Comparison of ENCODE assay signal across 21 cellular contexts in the genomic region with DNA sequence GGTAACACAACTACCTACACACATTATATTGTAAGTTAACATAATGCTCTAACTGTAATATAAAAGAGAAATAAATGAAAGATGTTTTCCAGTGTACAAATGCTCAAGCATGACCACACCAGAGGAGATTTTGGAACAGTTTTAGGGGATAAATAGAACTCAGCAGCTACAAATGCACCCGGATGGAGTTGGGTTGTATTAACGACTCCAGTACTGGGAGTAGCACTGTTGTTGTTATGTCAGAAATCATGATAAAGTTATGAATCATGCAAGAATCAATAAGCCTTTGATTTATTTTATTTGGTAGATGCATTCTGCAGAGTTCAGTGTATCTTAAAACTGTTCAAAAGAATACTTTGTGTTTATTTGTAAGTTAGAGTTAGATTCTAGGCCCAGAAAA.
DNase-seq lines count a peak whose midpoint lies in the region; ATAC-seq, FAIRE-seq and TF ChIP-seq lines count a peak whose summit lies in the region.
"Had no signal": no experiment of that assay in that cellular context is flagged by ENCODE, and none has a peak within 500 bp of the region (broad histone marks: within the 10 kb centered on the region; RNA-seq: fewer than 3 reads in every experiment).

No MANE protein-coding gene starts in this region.

- peak overlapping the region; percentile 87 for H3K27ac ChIP-seq in left ventricle myocardium inferior (replicated peaks)
- no peak overlapping the region for H3K27ac ChIP-seq in osteoblast (ENCODE audit: low read depth, low read length)
- H3K27ac ChIP-seq in subcutaneous abdominal adipose tissue (ENCODE audit: low read depth, low read length), result peak overlapping the region; percentile 66
- H3K27ac ChIP-seq: BLaER1 treated with 17β-estradiol and CSF1 and Interleukin-3, amounts not matched to agents 10 nM and 100 nM had no signal

- FAIRE-seq in HTR-8/SVneo (lab: Jason Lieb, UNC), result no peak
- FAIRE-seq: GM19239, H54 had no signal

- DNase-seq in left ventricle myocardium inferior, result no peak
- DNase-seq in Right ventricle myocardium superior, result no peak
- DNase-seq in osteoblast (ENCODE audit: insufficient read length, low spot score, missing footprints), result peak; percentile 49
- DNase-seq in HTR-8/SVneo (ENCODE audit: insufficient read length, low spot score), result no peak
- DNase-seq: 8988T; Caco-2; CD4-positive, alpha-beta memory T cell; DMS53; GF-D8; NCI-H1694; NCI-H2081; NCI-H2171; NCI-H524 treated with DMSO at 0.1 percent for 48 hours; NCI-H82 had no signal

- no peak overlapping the region for H3K9ac ChIP-seq in subcutaneous abdominal adipose tissue (ENCODE audit: low read length in 5 of 5)
- H3K9ac ChIP-seq: BLaER1 treated with 17β-estradiol and CSF1 and Interleukin-3, amounts not matched to agents 10 nM and 100 nM had no signal

- no peaks in the 10 kb centered on the region for H4K20me1 ChIP-seq in osteoblast (ENCODE audit: insufficient read depth, low read length)
- H4K20me1 ChIP-seq: BLaER1 treated with 17β-estradiol and CSF1 and Interleukin-3, amounts not matched to agents 10 nM and 100 nM had no signal

- no peak overlapping the region for H2AFZ ChIP-seq in osteoblast (ENCODE audit: low read length)

- ATAC-seq in Right ventricle myocardium superior (ENCODE audit: poor library complexity) (no peak), GM19328 (IDR thresholded peaks at IDR 0.05; ENCODE audit: unreplicated experiment) (no peak), GM21423 (IDR thresholded peaks at IDR 0.05; ENCODE audit: unreplicated experiment) (no peak)
- ATAC-seq: Right ventricle myocardium inferior had no signal

- intact Hi-C loops in left ventricle myocardium inferior (cut with micrococcal nuclease) (loop anchor here (10.0 kb wide), 1 partner anchor 128 kb away; a partner anchor contains a TSS), Right ventricle myocardium superior (cut with DNase I) (no loop called here)

- peaks cover 71% of the 10 kb centered on the region for H3K4me1 ChIP-seq in left ventricle myocardium inferior
- H3K4me1 ChIP-seq in osteoblast (ENCODE audit: insufficient read depth, low read length), result peaks cover 5% of the 10 kb centered on the region
- peaks cover 0 to 50% (median 36%) of the 10 kb centered on the region in 5 donors for H3K4me1 ChIP-seq in subcutaneous abdominal adipose tissue (ENCODE audit: control insufficient read depth in 5 of 5, insufficient read depth in 5 of 5, low read length in 5 of 5)
- H3K4me1 ChIP-seq: Caco-2 had no signal

- H3K27me3 ChIP-seq in left ventricle myocardium inferior (ENCODE audit: low read depth) (no peaks in the 10 kb centered on the region), osteoblast (ENCODE audit: insufficient read depth, low read length) (no peaks in the 10 kb centered on the region), subcutaneous abdominal adipose tissue (ENCODE audit: control insufficient read depth in 5 of 5, insufficient read depth in 4 of 5, low read length in 5 of 5) (no peaks in the 10 kb centered on the region)
- H3K27me3 ChIP-seq: BLaER1 treated with 17β-estradiol and CSF1 and Interleukin-3, amounts not matched to agents 10 nM and 100 nM had no signal

- TF ChIP-seq CTCF in left ventricle myocardium inferior (IDR thresholded peaks at IDR 0.05; ENCODE audit: borderline replicate concordance) (no peak), osteoblast (IDR thresholded peaks at IDR 0.05; ENCODE audit: extremely low read depth, low read depth, low read length) (no peak)

- H3K36me3 ChIP-seq in left ventricle myocardium inferior, result peaks cover 16% of the 10 kb centered on the region
- peaks cover 18% of the 10 kb centered on the region for H3K36me3 ChIP-seq in osteoblast (ENCODE audit: insufficient read depth, low read length)
- peaks cover 9 to 17% (median 10%) of the 10 kb centered on the region in 5 donors for H3K36me3 ChIP-seq in subcutaneous abdominal adipose tissue (ENCODE audit: control insufficient read depth in 5 of 5, insufficient read depth in 5 of 5, low read length in 5 of 5)

- no peaks in the 10 kb centered on the region for H3K9me3 ChIP-seq in left ventricle myocardium inferior (replicated peaks)
- H3K9me3 ChIP-seq in osteoblast (ENCODE audit: low read depth, low read length), result no peaks in the 10 kb centered on the region
- H3K9me3 ChIP-seq in subcutaneous abdominal adipose tissue (ENCODE audit: control insufficient read depth in 5 of 5, low read length in 5 of 5), result no peaks in the 10 kb centered on the region
- H3K9me3 ChIP-seq: BLaER1 treated with 17β-estradiol and CSF1 and Interleukin-3, amounts not matched to agents 10 nM and 100 nM; Caco-2 had no signal

- no peaks in the 10 kb centered on the region for H3K79me2 ChIP-seq in osteoblast (ENCODE audit: insufficient read depth, low read length)

- H3K4me3 ChIP-seq in left ventricle myocardium inferior (no peak overlapping the region), osteoblast (ENCODE audit: insufficient read depth, low read length) (no peak overlapping the region), subcutaneous abdominal adipose tissue (ENCODE audit: low read depth in 1 of 5, low read length in 5 of 5) (no peak overlapping the region)
- H3K4me3 ChIP-seq: BLaER1 treated with 17β-estradiol and CSF1 and Interleukin-3, amounts not matched to agents 10 nM and 100 nM had no signal

- H3K4me2 ChIP-seq in osteoblast (ENCODE audit: insufficient read depth, low read length), result no peak overlapping the region
- H3K4me2 ChIP-seq: BLaER1 treated with 17β-estradiol and CSF1 and Interleukin-3, amounts not matched to agents 10 nM and 100 nM had no signal
